ENCODE assay signal across 1 cellular context in the genomic region with DNA sequence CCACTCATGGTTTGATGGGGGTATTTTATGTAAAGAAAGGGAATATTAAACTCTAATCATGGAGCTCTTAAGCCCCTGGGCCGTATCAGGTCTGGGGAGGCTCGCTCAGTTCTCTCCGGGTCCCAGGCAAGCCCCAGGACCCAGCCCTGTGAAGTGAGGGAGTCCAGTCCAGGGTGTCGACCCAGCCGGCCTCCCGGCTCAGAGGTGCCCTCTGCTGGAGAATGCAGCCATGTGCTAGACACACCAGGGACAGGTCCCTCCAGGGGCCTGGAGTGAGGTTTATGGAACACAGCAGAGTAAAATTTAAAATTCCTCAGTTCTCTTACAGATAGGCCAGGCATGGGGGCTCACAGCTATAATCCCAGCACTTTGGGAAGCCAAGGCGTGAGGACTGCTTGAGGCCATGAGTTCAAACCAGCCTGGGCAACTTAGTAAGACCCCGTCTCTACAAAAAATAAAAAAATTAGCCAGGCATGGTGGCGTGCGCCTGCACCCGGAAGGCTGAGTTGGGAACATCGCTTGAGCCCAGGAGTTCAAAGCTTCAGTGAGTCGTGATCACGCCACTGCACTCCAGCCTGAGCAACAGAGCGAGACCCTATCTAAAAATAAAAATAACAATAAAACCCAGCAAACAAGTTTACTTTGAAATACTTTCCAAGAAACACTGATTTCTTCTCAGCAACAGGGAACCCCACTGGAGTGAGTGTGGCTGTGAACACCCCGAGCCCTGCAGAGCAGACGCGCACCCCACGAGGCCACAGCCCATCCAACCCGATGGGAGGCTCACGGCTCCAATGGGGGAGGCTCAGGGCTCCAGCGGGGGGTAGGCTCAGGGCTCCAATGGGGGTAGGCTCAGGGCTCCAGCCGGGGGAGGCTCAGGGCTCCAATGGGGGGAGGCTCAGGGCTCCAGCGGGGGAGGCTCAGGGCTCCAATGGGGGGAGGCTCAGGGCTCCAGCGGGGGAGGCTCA.
TF ChIP-seq lines count a peak whose summit lies in the region.

No MANE protein-coding gene starts in this region.

TF ChIP-seq in HCT116, 20 proteins besides CTCF, POLR2A, EP300 and RAD21:
- TF ChIP-seq SIN3A (IDR thresholded peaks at IDR 0.05; ENCODE audit: low read depth): no peak
- TF ChIP-seq YY1 (IDR thresholded peaks at IDR 0.05; ENCODE audit: extremely low read depth, insufficient replicate concordance, low read depth, low read length): peak; percentile 73
